Comparison of ENCODE assay signal across 11 cellular contexts in the genomic region with DNA sequence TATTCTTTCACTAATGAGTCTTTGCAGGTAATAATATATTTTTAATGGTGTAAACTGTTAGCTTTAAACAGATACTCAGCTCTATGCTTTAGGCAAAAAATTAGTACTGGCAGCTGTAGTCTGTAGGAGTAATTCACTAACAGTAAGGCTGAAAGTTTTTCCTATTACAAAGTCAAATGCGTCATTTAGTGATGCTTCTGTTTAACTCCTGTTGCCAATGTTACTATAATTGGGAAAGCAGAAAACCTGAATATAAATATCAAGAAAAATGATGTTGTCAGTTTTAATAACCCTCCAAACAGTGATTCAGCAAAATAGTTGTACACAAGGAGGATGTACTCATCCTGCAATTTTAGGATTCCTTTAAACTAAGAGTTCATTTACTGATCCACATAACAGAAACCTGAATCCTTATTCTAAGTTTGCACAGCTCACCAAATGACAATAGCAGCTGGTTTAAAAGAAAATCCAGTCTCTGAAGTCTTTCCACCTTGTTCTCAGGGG. TPM values are rescaled to one million over a fixed set of nuclear protein-coding genes. Genes with fewer than 3 reads are reported as not detected.
A peak's percentile ranks its signal among the peaks of the same experiment; 100 is the strongest.
DNase-seq lines count a peak whose midpoint lies in the region; ATAC-seq, FAIRE-seq and TF ChIP-seq lines count a peak whose summit lies in the region.
"Had no signal": no experiment of that assay in that cellular context is flagged by ENCODE, and none has a peak within 500 bp of the region (broad histone marks: within the 10 kb centered on the region; RNA-seq: fewer than 3 reads in every experiment).

No MANE protein-coding gene starts in this region.

- H2BK120ac ChIP-seq in mesenchymal stem cell (ENCODE audit: low read depth, low read length): no peak overlapping the region

- intact Hi-C loops in HCT116 (cut with micrococcal nuclease) (no loop called here), posterior cingulate gyrus (cut with DNase I) (no loop called here)

- no peak overlapping the region for H2BK12ac ChIP-seq in mesenchymal stem cell (ENCODE audit: low read length in 2 of 2)

- no peak overlapping the region for H3K4me3 Mint-ChIP-seq in astrocyte (ENCODE audit: unreplicated experiment)
- H3K4me3 Mint-ChIP-seq: natural killer cell had no signal

- no peaks in the 10 kb centered on the region for H3K9me2 ChIP-seq in HCT116 (ENCODE audit: insufficient read depth)

- H4K8ac ChIP-seq in mesenchymal stem cell (ENCODE audit: low read length): no peak overlapping the region

- no peak overlapping the region for H2BK15ac ChIP-seq in mesenchymal stem cell (ENCODE audit: low read depth, poor library complexity, severe bottlenecking)

- H3K27me3 Mint-ChIP-seq in astrocyte (ENCODE audit: low read depth, unreplicated experiment): no peaks in the 10 kb centered on the region

- ATAC-seq in HCT116: no peak
- no peak for ATAC-seq in HG03025 (IDR thresholded peaks at IDR 0.05; ENCODE audit: low FRiP score, unreplicated experiment)
- ATAC-seq in GM18907 (IDR thresholded peaks at IDR 0.05; ENCODE audit: unreplicated experiment): no peak
- ATAC-seq: natural killer cell had no signal

- no peak overlapping the region for H3K9ac ChIP-seq in HCT116 (ENCODE audit: low read length)
- peak overlapping the region; percentile 54 for H3K9ac ChIP-seq in astrocyte (ENCODE audit: low read length)
- peak overlapping the region; percentile 91 for H3K9ac ChIP-seq in mesenchymal stem cell (ENCODE audit: low read length)

- H3K27me3 ChIP-seq in ACC112 (ENCODE audit: insufficient read depth, low read length) (no peaks in the 10 kb centered on the region), HCT116 (ENCODE audit: insufficient read depth, low read length) (no peaks in the 10 kb centered on the region), astrocyte (ENCODE audit: insufficient read depth, low read length) (no peaks in the 10 kb centered on the region), mesenchymal stem cell (ENCODE audit: control insufficient read depth in 1 of 2, insufficient read depth in 1 of 2, low read length in 2 of 2) (no peaks in the 10 kb centered on the region)

- H3K4me3 ChIP-seq in ACC112 (ENCODE audit: low read depth, low read length) (peak overlapping the region; percentile 0; the same call in 1 of the 2 replicates), HCT116 (replicated peaks in 1 of 2; ENCODE audit: low read depth in 1 of 2, low read length in 2 of 2) (no peak overlapping the region), astrocyte (ENCODE audit: insufficient read depth, low read depth, low read length) (peak overlapping the region; percentile 25), mesenchymal stem cell (ENCODE audit: insufficient read depth in 1 of 2, low read depth in 1 of 2, low read length in 2 of 2) (peak overlapping the region in 1 of 2 experiments; percentile 38)

- H4K20me1 ChIP-seq in HCT116 (ENCODE audit: insufficient read depth): peaks cover 4% of the 10 kb centered on the region; the same call in 1 of the 2 replicates
- H4K20me1 ChIP-seq in astrocyte (ENCODE audit: insufficient read depth, low read length): peaks cover 86% of the 10 kb centered on the region

- H3K9me3 ChIP-seq in HCT116 (ENCODE audit: control insufficient read depth in 1 of 2, insufficient read depth in 1 of 2, low read depth in 1 of 2, low read length in 2 of 2): no peaks in the 10 kb centered on the region
- no peaks in the 10 kb centered on the region for H3K9me3 ChIP-seq in astrocyte (ENCODE audit: insufficient read depth, low read depth, low read length)
- no peaks in the 10 kb centered on the region for H3K9me3 ChIP-seq in mesenchymal stem cell (ENCODE audit: control insufficient read depth, low read length)

- no peak overlapping the region for H3K4ac ChIP-seq in mesenchymal stem cell (ENCODE audit: low read depth in 1 of 2, low read length in 2 of 2)

- no peak overlapping the region for H2AK5ac ChIP-seq in mesenchymal stem cell (ENCODE audit: low read length, severe bottlenecking)

- peaks cover 88% of the 10 kb centered on the region for H3K79me2 ChIP-seq in ACC112 (ENCODE audit: control insufficient read depth, insufficient read depth, low read length, unreplicated experiment)
- peaks cover 91% of the 10 kb centered on the region for H3K79me2 ChIP-seq in HCT116 (ENCODE audit: insufficient read depth, low read length)
- H3K79me2 ChIP-seq in astrocyte (ENCODE audit: insufficient read depth, low read length): peaks cover 93% of the 10 kb centered on the region

- H3K4me1 Mint-ChIP-seq in astrocyte (ENCODE audit: low read depth, unreplicated experiment): peaks cover 36% of the 10 kb centered on the region

- no TSS peak for BruUV-seq in HCT116 (replicated peaks; lab: Mats Ljungman, UMichigan)

- H3K27ac Mint-ChIP-seq in astrocyte (ENCODE audit: unreplicated experiment): peak overlapping the region; percentile 58

- DNase-seq in HCT116 (ENCODE audit: low read depth, low spot score): no peak
- peak; percentile 75 for DNase-seq in astrocyte (ENCODE audit: low read depth)
- peak; percentile 60 for DNase-seq in mesenchymal stem cell
- DNase-seq in cerebellum (ENCODE audit: low spot score): no peak
- DNase-seq in posterior cingulate gyrus: no peak
- DNase-seq: H7, natural killer cell, NCI-H1092 treated with DMSO at 0.1 percent for 48 hours had no signal

- H3K4me2 ChIP-seq in HCT116 (ENCODE audit: low read length) (peak overlapping the region; percentile 22; the same call in 1 of the 2 replicates), astrocyte (ENCODE audit: low read length) (peak overlapping the region; percentile 54), mesenchymal stem cell (ENCODE audit: low read length, poor library complexity, severe bottlenecking) (no peak overlapping the region)

- RAD21 ChIA-PET in HCT116 (lab: Charles Lee; ENCODE audit: low non-redundant PET in 1 of 2, low total read pairs in 2 of 2, uncharacterized antibody in 2 of 2, unreplicated experiment in 2 of 2): no interaction called here

- no peak for TF ChIP-seq RAD21 in HCT116 (IDR thresholded peaks at IDR 0.05; ENCODE audit: low read depth)

- H3K79me1 ChIP-seq in mesenchymal stem cell (replicated peaks; ENCODE audit: low read length, poor library complexity, severe bottlenecking): peaks cover 2% of the 10 kb centered on the region

- H4K91ac ChIP-seq in mesenchymal stem cell (ENCODE audit: low read length): no peak overlapping the region

- H3K4me1 ChIP-seq in ACC112 (ENCODE audit: control insufficient read depth, insufficient read depth, low read length, unreplicated experiment): peaks cover 39% of the 10 kb centered on the region
- peaks cover 40 to 55% of the 10 kb centered on the region in 2 experiments for H3K4me1 ChIP-seq in HCT116 (ENCODE audit: control insufficient read depth in 1 of 2, insufficient read depth in 2 of 2, low read length in 2 of 2)
- H3K4me1 ChIP-seq in astrocyte (ENCODE audit: insufficient read depth, low read length): peaks cover 21% of the 10 kb centered on the region
- peaks cover 14% of the 10 kb centered on the region for H3K4me1 ChIP-seq in mesenchymal stem cell (ENCODE audit: control insufficient read depth, insufficient read depth, low read depth, low read length)

- H3K36me3 Mint-ChIP-seq in astrocyte (ENCODE audit: low read depth, unreplicated experiment): peaks cover 7% of the 10 kb centered on the region
- H3K36me3 Mint-ChIP-seq: natural killer cell had no signal

- WGBS in mesenchymal stem cell: no CpG with 5 or more reads among the region's 1 CpG

- CTCF ChIA-PET in HCT116 (lab: Charles Lee): no interaction called here

- no peak overlapping the region for H2BK5ac ChIP-seq in mesenchymal stem cell (ENCODE audit: low read depth, low read length, poor library complexity, severe bottlenecking)

- H3K14ac ChIP-seq in mesenchymal stem cell (ENCODE audit: low read length in 2 of 2): no peak overlapping the region

- no peak for FAIRE-seq in astrocyte (lab: Jason Lieb, UNC)

- POLR2A ChIA-PET in HCT116 (lab: Charles Lee): no interaction called here

- H3K36me3 ChIP-seq in ACC112 (ENCODE audit: insufficient read depth, low read length) (peaks cover 8% of the 10 kb centered on the region), HCT116 (ENCODE audit: control insufficient read depth in 1 of 2, insufficient read depth in 2 of 2, low read length in 2 of 2) (peaks cover 0 to 10% of the 10 kb centered on the region in 2 experiments; a peak in 1 of 4 replicates), astrocyte (ENCODE audit: insufficient read depth, low read length) (peaks cover 11% of the 10 kb centered on the region), mesenchymal stem cell (ENCODE audit: control insufficient read depth in 1 of 2, insufficient read depth in 2 of 2, low read depth in 1 of 2, low read length in 2 of 2) (peaks cover 0 to 9% of the 10 kb centered on the region in 2 experiments)

- H3K18ac ChIP-seq in mesenchymal stem cell (ENCODE audit: low read depth in 1 of 2, low read length in 2 of 2): no peak overlapping the region

- H3K23ac ChIP-seq in mesenchymal stem cell (ENCODE audit: low read length in 2 of 2): no peak overlapping the region

- no peak for TF ChIP-seq CTCF in HCT116 (IDR thresholded peaks at IDR 0.05 in 2 of 3, conservative IDR thresholded peaks at IDR 0.05 in 1 of 3; ENCODE audit: borderline replicate concordance in 1 of 3, insufficient read depth in 1 of 3, low read depth in 2 of 3, low read length in 2 of 3)
- no peak for TF ChIP-seq CTCF in astrocyte (IDR thresholded peaks at IDR 0.05; ENCODE audit: insufficient read depth, low read depth, low read length)

- H3K27ac ChIP-seq in ACC112 (ENCODE audit: low read depth, low read length) (peak overlapping the region; percentile 87), HCT116 (ENCODE audit: low read depth, low read length) (no peak overlapping the region), astrocyte (ENCODE audit: low read depth, low read length) (peak overlapping the region; percentile 55), mesenchymal stem cell (ENCODE audit: low read length, poor library complexity, severe bottlenecking) (peak overlapping the region; percentile 35)

- no peak for TF ChIP-seq POLR2A in HCT116 (IDR thresholded peaks at IDR 0.05; ENCODE audit: borderline replicate concordance, extremely low read depth, insufficient read depth, insufficient read length)

- H2AFZ ChIP-seq in ACC112 (ENCODE audit: low read length, unreplicated experiment) (no peak overlapping the region), HCT116 (ENCODE audit: low read depth, low read length, poor library complexity, severe bottlenecking) (no peak overlapping the region), astrocyte (ENCODE audit: low read depth, low read length) (no peak overlapping the region), mesenchymal stem cell (ENCODE audit: low read depth, low read length) (no peak overlapping the region)

- no peaks in the 10 kb centered on the region for H3K9me3 Mint-ChIP-seq in astrocyte (ENCODE audit: unreplicated experiment)
- H3K9me3 Mint-ChIP-seq: natural killer cell had no signal

TF ChIP-seq in HCT116, 20 proteins besides CTCF, POLR2A, EP300 and RAD21 (continues in another document):
- TF ChIP-seq EGR1 (IDR thresholded peaks at IDR 0.05; ENCODE audit: low read depth) (no peak), SRF (IDR thresholded peaks at IDR 0.05; ENCODE audit: low read depth) (no peak)

RNA-seq across cellular contexts. Expression of a gene that starts 4.3 kb away (rescaled TPM):
- total RNA-seq in HCT116 (2021; ENCODE audit: unreplicated experiment): 27.3 TPM
- 21.3 and 21.8 TPM in 2 replicates for polyA plus RNA-seq in HCT116 (2012)
- total RNA-seq in astrocyte: 56.5 and 57.6 TPM in 2 replicates
- 28.7 TPM for polyA plus RNA-seq in mesenchymal stem cell (2013, experiment 1 of 2)
- 29.5 TPM for polyA plus RNA-seq in mesenchymal stem cell (2013, experiment 2 of 2)
- 13.3 TPM for total RNA-seq in cerebellum

Comparison
In these comparisons a context has a peak if more than half of its experiments do, and no peak if none do; other contexts are left out.
1. H3K4me3 ChIP-seq: peak in ACC112 (single experiment) and astrocyte (single experiment); none in HCT116 (0 of 2).
2. DNase-seq: peak in astrocyte (single experiment) and mesenchymal stem cell (single experiment); none in HCT116 (single experiment), cerebellum (single experiment) and posterior cingulate gyrus (0 of 10).